Comparison of ENCODE assay signal across 20 cellular contexts in genomic region chr4:4770610-4771009, GRCh38.
A peak's percentile ranks its signal among the peaks of the same experiment; 100 is the strongest.
DNase-seq lines count a peak whose midpoint lies in the region; ATAC-seq, FAIRE-seq and TF ChIP-seq lines count a peak whose summit lies in the region.
"Had no signal": no experiment of that assay in that cellular context is flagged by ENCODE, and none has a peak within 500 bp of the region (broad histone marks: within the 10 kb centered on the region; RNA-seq: fewer than 3 reads in every experiment).

No MANE protein-coding gene starts in this region.

- CTCF ChIA-PET in HepG2 (lab: Yijun Ruan, JAX; ENCODE audit: low intra/inter-chr PET ratio, low total read pairs) (no interaction called here), H1 (lab: Charles Lee; ENCODE audit: partially characterized antibody) (no interaction called here)

- H3K4me1 ChIP-seq in HepG2 (ENCODE audit: insufficient read depth, low read length) (peaks cover 4% of the 10 kb centered on the region), right lobe of liver (no peaks in the 10 kb centered on the region), astrocyte (ENCODE audit: insufficient read depth, low read length) (peaks cover 3% of the 10 kb centered on the region), H1 (replicated peaks in 1 of 4; ENCODE audit: control insufficient read depth in 3 of 4, insufficient read depth in 4 of 4, low read length in 3 of 4) (no peaks in the 10 kb centered on the region; a peak in 1 of 7 replicates)
- H3K4me1 ChIP-seq: Caco-2 had no signal

- H3K27ac ChIP-seq in HepG2 (ENCODE audit: extremely low read length, insufficient read depth, low read length) (no peak overlapping the region), right lobe of liver (no peak overlapping the region), astrocyte (ENCODE audit: low read depth, low read length) (no peak overlapping the region), H1 (ENCODE audit: low read depth, low read length) (no peak overlapping the region)
- H3K27ac ChIP-seq: 22Rv1, BLaER1, C4-2B, GM23248 had no signal

- H3K9ac ChIP-seq in HepG2 (ENCODE audit: insufficient read depth, low read depth, low read length) = no peak overlapping the region
- no peak overlapping the region for H3K9ac ChIP-seq in astrocyte (ENCODE audit: low read length)
- H3K9ac ChIP-seq in H1 (replicated peaks in 1 of 4; ENCODE audit: extremely low read depth in 1 of 4, low read depth in 3 of 4, low read length in 3 of 4) = no peak overlapping the region
- H3K9ac ChIP-seq: BLaER1, GM23248 had no signal

- H2BK15ac ChIP-seq in H1 (ENCODE audit: low read length) = no peak overlapping the region

- H3K4me1 Mint-ChIP-seq in astrocyte (ENCODE audit: low read depth, unreplicated experiment) = peaks cover 4% of the 10 kb centered on the region
- H3K4me1 Mint-ChIP-seq: B cell; CD4-positive, CD25-positive, alpha-beta regulatory T cell had no signal

- TF ChIP-seq CTCF in HepG2 (CRISPR knock-in tag; IDR thresholded peaks at IDR 0.05) (no peak), right lobe of liver (IDR thresholded peaks at IDR 0.05) (no peak), astrocyte (IDR thresholded peaks at IDR 0.05; ENCODE audit: insufficient read depth, low read depth, low read length) (no peak), H1 (IDR thresholded peaks at IDR 0.05; ENCODE audit: control extremely low read depth in 1 of 3, insufficient read depth in 1 of 3, low read depth in 1 of 3, low read length in 3 of 3) (no peak)

- H3K9me3 ChIP-seq in HepG2 (ENCODE audit: low read length) (no peaks in the 10 kb centered on the region), right lobe of liver (no peaks in the 10 kb centered on the region), astrocyte (ENCODE audit: insufficient read depth, low read depth, low read length) (no peaks in the 10 kb centered on the region), H1 (ENCODE audit: insufficient read depth in 2 of 2, low read depth in 1 of 2, low read length in 1 of 2) (no peaks in the 10 kb centered on the region)
- H3K9me3 ChIP-seq: Caco-2 had no signal

- H3K23ac ChIP-seq in H1 (ENCODE audit: insufficient read length) = no peak overlapping the region

- peaks cover 5% of the 10 kb centered on the region; the same call in 1 of the 2 replicates for H3K23me2 ChIP-seq in H1 (ENCODE audit: low read depth, low read length)

- no peaks in the 10 kb centered on the region for H3K36me3 Mint-ChIP-seq in astrocyte (ENCODE audit: low read depth, unreplicated experiment)
- H3K36me3 Mint-ChIP-seq: CD4-positive, CD25-positive, alpha-beta regulatory T cell; CD8-positive, alpha-beta T cell had no signal

- no peak overlapping the region for H3K4ac ChIP-seq in H1 (replicated peaks; ENCODE audit: insufficient read length, low read depth, low read length)

- TF ChIP-seq RAD21 in HepG2 (CRISPR knock-in tag; IDR thresholded peaks at IDR 0.05) (no peak), H1 (IDR thresholded peaks at IDR 0.05 in 1 of 2, conservative IDR thresholded peaks at IDR 0.05 in 1 of 2; ENCODE audit: low read depth in 2 of 2, low read length in 2 of 2) (no peak)

- ATAC-seq in HepG2 (no peak), right lobe of liver (no peak), HG02759 (IDR thresholded peaks at IDR 0.05; ENCODE audit: unreplicated experiment) (no peak)
- ATAC-seq: CD8-positive, alpha-beta T cell had no signal

- H2BK20ac ChIP-seq in H1 (ENCODE audit: low read length) = no peak overlapping the region

- H3K4me2 ChIP-seq in HepG2 (ENCODE audit: low read depth, low read length) = no peak overlapping the region
- no peak overlapping the region for H3K4me2 ChIP-seq in astrocyte (ENCODE audit: low read length)
- no peak overlapping the region for H3K4me2 ChIP-seq in H1 (ENCODE audit: insufficient read depth in 1 of 2, low read depth in 2 of 2, low read length in 2 of 2)
- H3K4me2 ChIP-seq: BLaER1 had no signal

- H2BK120ac ChIP-seq in H1 (replicated peaks; ENCODE audit: low read depth, low read length) = no peak overlapping the region

- peaks cover 2% of the 10 kb centered on the region for H3K9me3 Mint-ChIP-seq in astrocyte (ENCODE audit: unreplicated experiment)
- H3K9me3 Mint-ChIP-seq: CD8-positive, alpha-beta T cell; H9 had no signal

- TF ChIP-seq POLR2A in HepG2 (IDR thresholded peaks at IDR 0.05; ENCODE audit: insufficient read depth in 1 of 2, low read depth in 2 of 2, low read length in 2 of 2) (no peak), right lobe of liver (IDR thresholded peaks at IDR 0.05) (no peak), H1 (IDR thresholded peaks at IDR 0.05; ENCODE audit: control extremely low read depth in 1 of 2, low read depth in 2 of 2, low read length in 2 of 2) (no peak)

- no peaks in the 10 kb centered on the region for H3K79me1 ChIP-seq in H1 (ENCODE audit: low read depth, low read length)

- WGBS in HepG2 (ENCODE audit: low lambda C conversion rate) = 85% methylated on average over 8 of the region's 8 CpGs
- 90% methylated on average over 8 of the region's 8 CpGs for WGBS in right lobe of liver (ENCODE audit: insufficient coverage, low coverage, low lambda C conversion rate, missing lambda C conversion rate)
- 83% methylated on average over 8 of the region's 8 CpGs; no CpG with 5 or more reads in 1 of the 2 experiments for WGBS in H1 (ENCODE audit: extremely low coverage in 1 of 2, insufficient coverage in 1 of 2, insufficient read length in 1 of 2, insufficient replicate concordance in 2 of 2, low coverage in 1 of 2, low lambda C conversion rate in 2 of 2, missing lambda C conversion rate in 1 of 2), 2 experiments

- H3K36me3 ChIP-seq in HepG2 (replicated peaks in 1 of 2; ENCODE audit: control insufficient read depth in 1 of 2, insufficient read depth in 2 of 2, low read length in 2 of 2) (no peaks in the 10 kb centered on the region), right lobe of liver (no peaks in the 10 kb centered on the region), astrocyte (ENCODE audit: insufficient read depth, low read length) (no peaks in the 10 kb centered on the region), H1 (ENCODE audit: control insufficient read depth in 2 of 4, insufficient read depth in 4 of 4, low read length in 3 of 4) (no peaks in the 10 kb centered on the region)
- H3K36me3 ChIP-seq: BLaER1 had no signal

- no peak overlapping the region for H4K91ac ChIP-seq in H1 (replicated peaks; ENCODE audit: insufficient read length, low read length)

- H2BK12ac ChIP-seq in H1 (ENCODE audit: low read depth, low read length) = no peak overlapping the region

- no peaks in the 10 kb centered on the region for H3K79me2 ChIP-seq in HepG2 (ENCODE audit: insufficient read depth, low read length)
- H3K79me2 ChIP-seq in astrocyte (ENCODE audit: insufficient read depth, low read length) = no peaks in the 10 kb centered on the region
- H3K79me2 ChIP-seq in H1 (ENCODE audit: control insufficient read depth in 1 of 2, insufficient read depth in 2 of 2, low read length in 2 of 2) = no peaks in the 10 kb centered on the region; a peak in 1 of 4 replicates

- no peak overlapping the region for H3K4me3 ChIP-seq in HepG2 (replicated peaks in 1 of 3; ENCODE audit: insufficient read depth in 1 of 3, low read depth in 2 of 3, low read length in 3 of 3)
- H3K4me3 ChIP-seq in right lobe of liver = no peak overlapping the region
- H3K4me3 ChIP-seq in astrocyte (ENCODE audit: insufficient read depth, low read depth, low read length) = no peak overlapping the region
- H3K4me3 ChIP-seq in H1 (ENCODE audit: extremely low read depth in 1 of 4, insufficient read depth in 2 of 4, low read depth in 3 of 4, low read length in 4 of 4) = no peak overlapping the region
- H3K4me3 ChIP-seq: BLaER1, GM23248 had no signal

- in situ Hi-C loops in HepG2 (cut with HindIII; ENCODE audit: extremely low pct_ligation_motif_present, low pct_unique_long_range_greater_than_20kb) = no loop called here

- no peaks in the 10 kb centered on the region for H4K20me1 ChIP-seq in HepG2 (ENCODE audit: insufficient read depth, low read length)
- H4K20me1 ChIP-seq in astrocyte (ENCODE audit: insufficient read depth, low read length) = no peaks in the 10 kb centered on the region
- H4K20me1 ChIP-seq in H1 (replicated peaks in 1 of 2; ENCODE audit: control insufficient read depth in 1 of 2, insufficient read depth in 2 of 2, low read length in 2 of 2) = peaks cover 0 to 7% of the 10 kb centered on the region in 2 experiments
- H4K20me1 ChIP-seq: BLaER1 had no signal

- H3K27me3 ChIP-seq in HepG2 (ENCODE audit: control insufficient read depth in 1 of 2, insufficient read depth in 2 of 2, low read length in 2 of 2) (no peaks in the 10 kb centered on the region), right lobe of liver (no peaks in the 10 kb centered on the region), astrocyte (ENCODE audit: insufficient read depth, low read length) (peaks cover 2% of the 10 kb centered on the region), H1 (replicated peaks in 1 of 4; ENCODE audit: control insufficient read depth in 3 of 4, extremely low read depth in 1 of 4, insufficient read depth in 3 of 4, low read length in 3 of 4) (peaks cover 0 to 1% (median 0%) of the 10 kb centered on the region in 4 experiments; a peak in 2 of 7 replicates)
- H3K27me3 ChIP-seq: BLaER1 had no signal

- H4K8ac ChIP-seq in H1 (ENCODE audit: extremely low read depth, insufficient read depth, low read length) = no peak overlapping the region

- no peak overlapping the region for H3K18ac ChIP-seq in H1 (ENCODE audit: extremely low read depth, low read length)

- no peak for FAIRE-seq in HepG2 (lab: Jason Lieb, UNC)
- peak; percentile 68 for FAIRE-seq in astrocyte (lab: Jason Lieb, UNC)
- FAIRE-seq in H1 (lab: Jason Lieb, UNC) = no peak
- FAIRE-seq: A204.1 had no signal

- peaks cover 3% of the 10 kb centered on the region for H3K27me3 Mint-ChIP-seq in astrocyte (ENCODE audit: low read depth, unreplicated experiment)
- H3K27me3 Mint-ChIP-seq: CD4-positive, CD25-positive, alpha-beta regulatory T cell had no signal

- H4K5ac ChIP-seq in H1 (ENCODE audit: insufficient read length, low read depth, low read length) = no peak overlapping the region

- intact Hi-C loops in HepG2 (cut with micrococcal nuclease; ENCODE audit: unreplicated experiment) = no loop called here
- intact Hi-C loops in right lobe of liver (cut with DNase I) = no loop called here

- no peak overlapping the region for H3K14ac ChIP-seq in H1 (ENCODE audit: insufficient read length)

- POLR2A ChIA-PET in HepG2 (lab: Yijun Ruan, JAX) (no interaction called here), H1 (lab: Charles Lee; ENCODE audit: partially characterized antibody) (no interaction called here)

- H3K56ac ChIP-seq in H1 (replicated peaks; ENCODE audit: insufficient read length, low read depth, low read length) = peak overlapping the region; percentile 32

- no peak overlapping the region for H2AK5ac ChIP-seq in H1 (ENCODE audit: low read depth, low read length)

- no peak overlapping the region for H3K4me3 Mint-ChIP-seq in astrocyte (ENCODE audit: unreplicated experiment)
- H3K4me3 Mint-ChIP-seq: B cell; CD4-positive, CD25-positive, alpha-beta regulatory T cell; CD8-positive, alpha-beta T cell; H9 had no signal

- H2AFZ ChIP-seq in HepG2 (ENCODE audit: low read length) (no peak overlapping the region), astrocyte (ENCODE audit: low read depth, low read length) (no peak overlapping the region), H1 (ENCODE audit: low read length) (no peak overlapping the region)
- H2AFZ ChIP-seq: GM23248 had no signal

- no peak overlapping the region for H3K27ac Mint-ChIP-seq in astrocyte (ENCODE audit: unreplicated experiment)
- H3K27ac Mint-ChIP-seq: B cell; CD4-positive, CD25-positive, alpha-beta regulatory T cell; CD8-positive, alpha-beta T cell; H9 had no signal

- no peak overlapping the region for H2BK5ac ChIP-seq in H1 (ENCODE audit: low read depth, low read length)

- no TSS peak for BruUV-seq in HepG2 (replicated peaks; lab: Mats Ljungman, UMichigan)

- no peak for TF ChIP-seq EP300 in HepG2 (IDR thresholded peaks at IDR 0.05; ENCODE audit: low read depth in 2 of 2, low read length in 2 of 2)
- TF ChIP-seq EP300 in HepG2 (CRISPR knock-in tag; IDR thresholded peaks at IDR 0.05; ENCODE audit: borderline replicate concordance) = no peak
- TF ChIP-seq EP300 in H1 (IDR thresholded peaks at IDR 0.05; ENCODE audit: borderline replicate concordance in 1 of 2, low read depth in 2 of 2, low read length in 2 of 2) = no peak

- DNase-seq in HepG2 (ENCODE audit: low spot score) (no peak), right lobe of liver (no peak), astrocyte (ENCODE audit: low read depth) (no peak), H1 (ENCODE audit: low read depth in 1 of 2, low spot score in 2 of 2) (no peak), NCI-H1417 (lab: John Stamatoyannopoulos, UW) (no peak)
- DNase-seq: Caco-2; CD4-positive, CD25-positive, alpha-beta regulatory T cell; CD8-positive, alpha-beta T cell; DMS 273 treated with DMSO at 0.1 percent for 48 hours; DMS79; EL; GDM1; GM23248; H9 had no signal
